Comparison of ENCODE assay signal across 16 cellular contexts in genomic region chr2:43240762-43241150, GRCh38. TPM values are rescaled to one million over a fixed set of nuclear protein-coding genes. Genes with fewer than 3 reads are reported as not detected.
DNase-seq lines count a peak whose midpoint lies in the region; ATAC-seq, FAIRE-seq and TF ChIP-seq lines count a peak whose summit lies in the region.
"Had no signal": no experiment of that assay in that cellular context is flagged by ENCODE, and none has a peak within 500 bp of the region (broad histone marks: within the 10 kb centered on the region; RNA-seq: fewer than 3 reads in every experiment).

No MANE protein-coding gene starts in this region.

- H3K36me3 ChIP-seq in GM12878 (ENCODE audit: control insufficient read depth in 2 of 2, insufficient read depth in 2 of 2, low read length in 1 of 2) (no peaks in the 10 kb centered on the region; a peak in 2 of 4 replicates), thyroid gland (no peaks in the 10 kb centered on the region)
- no peaks in the 10 kb centered on the region for H3K36me3 ChIP-seq in effector memory CD4-positive, alpha-beta T cell (ENCODE audit: control insufficient read depth, insufficient read depth, low read length)

- CTCF ChIA-PET in GM12878 (lab: Yijun Ruan, JAX), result interaction anchor here (0.6 to 6.4 kb wide), 14 partner anchors 11 to 319 kb away, joined by 3 to 43 read pairs (median 3); no protein-coding TSS in a partner anchor

- peaks cover 7% of the 10 kb centered on the region for H3K4me1 Mint-ChIP-seq in activated naive CD8-positive, alpha-beta T cell treated with anti-CD3 and anti-CD28 coated beads for 36 hours
- H3K4me1 Mint-ChIP-seq in activated naive CD8-positive, alpha-beta T cell treated with anti-CD3 and anti-CD28 coated beads, Interleukin-2, amount 50 U/mL, for 24 hours, result peaks cover 15% of the 10 kb centered on the region
- peaks cover 27% of the 10 kb centered on the region for H3K4me1 Mint-ChIP-seq in memory B cell

- no peak overlapping the region for H3K9ac ChIP-seq in GM12878 (ENCODE audit: control insufficient read depth, insufficient read depth, low read length)

- TF ChIP-seq CTCF in GM12878 (IDR thresholded peaks at IDR 0.05 in 2 of 3, conservative IDR thresholded peaks at IDR 0.05 in 1 of 3; ENCODE audit: control insufficient read depth in 2 of 3, extremely low read depth in 1 of 3, insufficient read depth in 1 of 3, low read depth in 3 of 3, low read length in 3 of 3) (no peak), thyroid gland (IDR thresholded peaks at IDR 0.05) (peak in 1 of 6 experiments; percentile 0)

- TF ChIP-seq EP300 in GM12878 (IDR thresholded peaks at IDR 0.05; ENCODE audit: borderline replicate concordance in 1 of 2, control insufficient read depth in 1 of 2, low read depth in 2 of 2, low read length in 2 of 2), result no peak

- H3K27me3 Mint-ChIP-seq in activated naive CD8-positive, alpha-beta T cell treated with anti-CD3 and anti-CD28 coated beads for 36 hours, result no peaks in the 10 kb centered on the region
- no peaks in the 10 kb centered on the region for H3K27me3 Mint-ChIP-seq in activated naive CD8-positive, alpha-beta T cell treated with anti-CD3 and anti-CD28 coated beads, Interleukin-2, amount 50 U/mL, for 24 hours
- no peaks in the 10 kb centered on the region for H3K27me3 Mint-ChIP-seq in memory B cell
- H3K27me3 Mint-ChIP-seq: stimulated activated naive CD8-positive, alpha-beta T cell treated with anti-CD3 and anti-CD28 coated beads, Interleukin-15, amount 100 ng/mL, for 72 hours had no signal

- no peaks in the 10 kb centered on the region for H3K79me2 ChIP-seq in GM12878 (ENCODE audit: control insufficient read depth, insufficient read depth, low read length)

- H4K20me1 ChIP-seq in GM12878 (ENCODE audit: control insufficient read depth, insufficient read depth), result no peaks in the 10 kb centered on the region

- peak overlapping the region; percentile 71 for H3K4me2 ChIP-seq in GM12878 (ENCODE audit: control insufficient read depth, insufficient read depth)

- TF ChIP-seq RAD21 in GM12878 (IDR thresholded peaks at IDR 0.05; ENCODE audit: insufficient read depth, low read depth, low read length), result no peak

- FAIRE-seq in GM12878 (lab: Jason Lieb, UNC), result no peak
- FAIRE-seq: H1 had no signal

- SMC1A ChIA-PET in GM12878 (lab: Charles Lee; ENCODE audit: uncharacterized antibody, unreplicated experiment), result interaction anchor here (0.6 to 3.9 kb wide), 15 partner anchors 12 to 296 kb away, joined by 3 to 29 read pairs (median 4); no protein-coding TSS in a partner anchor

- TF ChIP-seq POLR2A in GM12878 (IDR thresholded peaks at IDR 0.05; ENCODE audit: low read depth, low read length) (no peak), thyroid gland (IDR thresholded peaks at IDR 0.05) (no peak)

- DNase-seq in activated naive CD8-positive, alpha-beta T cell treated with anti-CD3 and anti-CD28 coated beads for 36 hours, result no peak
- DNase-seq in activated naive CD8-positive, alpha-beta T cell treated with anti-CD3 and anti-CD28 coated beads, Interleukin-2, amount 50 U/mL, for 24 hours, result no peak
- DNase-seq in GM12878 (ENCODE audit: low read depth, low spot score), result no peak
- DNase-seq in memory B cell (ENCODE audit: low spot score in 2 of 2), result no peak
- peak in 1 of 2 donors; percentile 26 for DNase-seq in thyroid gland
- no peak for DNase-seq in effector memory CD4-positive, alpha-beta T cell
- DNase-seq: activated naive CD4-positive, alpha-beta T cell treated with anti-CD3 and anti-CD28 coated beads, Interleukin-2, amount 50 U/mL, for 16 hours; COR-L47; GF-D8; NCI-H2029; NCI-H748 treated with DMSO at 0.1 percent for 48 hours; nephron progenitor cell; stimulated activated naive CD8-positive, alpha-beta T cell treated with anti-CD3 and anti-CD28 coated beads, Interleukin-15, amount 100 ng/mL, for 72 hours had no signal

- H2AFZ ChIP-seq in GM12878 (ENCODE audit: control insufficient read depth, low read depth, low read length), result peak overlapping the region; percentile 66; the same call in 1 of the 2 replicates

- in situ Hi-C loops in GM12878 (cut with MboI), result no loop called here

- POLR2A ChIA-PET in GM12878 (lab: Charles Lee), result interaction anchor here (1.0 kb wide), 2 partner anchors 17 to 53 kb away, joined by 3 to 4 read pairs; no protein-coding TSS in a partner anchor

- peak overlapping the region; percentile 70 for H3K27ac ChIP-seq in GM12878 (ENCODE audit: control insufficient read depth, insufficient read depth)
- peak overlapping the region in 2 of 3 donors; percentile 26 to 33 for H3K27ac ChIP-seq in thyroid gland
- H3K27ac ChIP-seq in effector memory CD4-positive, alpha-beta T cell (ENCODE audit: insufficient read depth, low read length, poor library complexity, severe bottlenecking), result no peak overlapping the region

- no peaks in the 10 kb centered on the region for H3K9me3 ChIP-seq in GM12878 (replicated peaks; ENCODE audit: control insufficient read depth, insufficient read depth, low read length)
- no peaks in the 10 kb centered on the region for H3K9me3 ChIP-seq in thyroid gland
- no peaks in the 10 kb centered on the region for H3K9me3 ChIP-seq in effector memory CD4-positive, alpha-beta T cell (ENCODE audit: control insufficient read depth, low read length)

- H3K9me3 Mint-ChIP-seq in activated naive CD8-positive, alpha-beta T cell treated with anti-CD3 and anti-CD28 coated beads for 36 hours, result no peaks in the 10 kb centered on the region
- H3K9me3 Mint-ChIP-seq in activated naive CD8-positive, alpha-beta T cell treated with anti-CD3 and anti-CD28 coated beads, Interleukin-2, amount 50 U/mL, for 24 hours, result no peaks in the 10 kb centered on the region
- no peaks in the 10 kb centered on the region for H3K9me3 Mint-ChIP-seq in memory B cell
- H3K9me3 Mint-ChIP-seq: nephron progenitor cell; stimulated activated naive CD8-positive, alpha-beta T cell treated with anti-CD3 and anti-CD28 coated beads, Interleukin-15, amount 100 ng/mL, for 72 hours had no signal

- ATAC-seq in activated naive CD8-positive, alpha-beta T cell treated with anti-CD3 and anti-CD28 coated beads, Interleukin-2, amount 50 U/mL, for 24 hours, result no peak
- ATAC-seq in GM12878, result peak; percentile 34
- ATAC-seq in memory B cell (ENCODE audit: low read depth), result no peak
- ATAC-seq in GM18858 (IDR thresholded peaks at IDR 0.05; ENCODE audit: unreplicated experiment), result no peak
- no peak for ATAC-seq in HG03460 (IDR thresholded peaks at IDR 0.05; ENCODE audit: unreplicated experiment)
- ATAC-seq: stimulated activated naive CD8-positive, alpha-beta T cell treated with anti-CD3 and anti-CD28 coated beads, Interleukin-15, amount 100 ng/mL, for 72 hours had no signal

- no peak overlapping the region for H3K4me3 Mint-ChIP-seq in activated naive CD8-positive, alpha-beta T cell treated with anti-CD3 and anti-CD28 coated beads for 36 hours
- H3K4me3 Mint-ChIP-seq in activated naive CD8-positive, alpha-beta T cell treated with anti-CD3 and anti-CD28 coated beads, Interleukin-2, amount 50 U/mL, for 24 hours, result no peak overlapping the region
- peak overlapping the region; percentile 21 for H3K4me3 Mint-ChIP-seq in memory B cell
- H3K4me3 Mint-ChIP-seq: nephron progenitor cell; stimulated activated naive CD8-positive, alpha-beta T cell treated with anti-CD3 and anti-CD28 coated beads, Interleukin-15, amount 100 ng/mL, for 72 hours had no signal

- RAD21 ChIA-PET in GM12878 (lab: Charles Lee; ENCODE audit: unreplicated experiment), result interaction anchor here (0.5 to 3.2 kb wide), 16 partner anchors 12 to 381 kb away, joined by 3 to 19 read pairs (median 3); partner anchors contain the start of gene ZFP36L2

- H3K4me1 ChIP-seq in GM12878 (ENCODE audit: control insufficient read depth, insufficient read depth, low read length) (peaks cover 17% of the 10 kb centered on the region), thyroid gland (peaks cover 28 to 43% of the 10 kb centered on the region in 2 donors)
- H3K4me1 ChIP-seq in effector memory CD4-positive, alpha-beta T cell (ENCODE audit: control insufficient read depth, insufficient read depth, low read length, poor library complexity, severe bottlenecking), result no peaks in the 10 kb centered on the region

- H3K36me3 Mint-ChIP-seq in activated naive CD8-positive, alpha-beta T cell treated with anti-CD3 and anti-CD28 coated beads for 36 hours, result peaks cover 6% of the 10 kb centered on the region
- peaks cover 7% of the 10 kb centered on the region for H3K36me3 Mint-ChIP-seq in activated naive CD8-positive, alpha-beta T cell treated with anti-CD3 and anti-CD28 coated beads, Interleukin-2, amount 50 U/mL, for 24 hours (ENCODE audit: low read depth)
- peaks cover 6% of the 10 kb centered on the region for H3K36me3 Mint-ChIP-seq in memory B cell

- intact Hi-C loops in GM12878 (cut with micrococcal nuclease; ENCODE audit: unreplicated experiment) (no loop called here), thyroid gland (cut with DNase I) (no loop called here)

- BruUV-seq in GM12878 (replicated peaks; lab: Mats Ljungman, UMichigan), result no TSS peak

- H3K27ac Mint-ChIP-seq in activated naive CD8-positive, alpha-beta T cell treated with anti-CD3 and anti-CD28 coated beads for 36 hours, result peak overlapping the region; percentile 13
- no peak overlapping the region for H3K27ac Mint-ChIP-seq in activated naive CD8-positive, alpha-beta T cell treated with anti-CD3 and anti-CD28 coated beads, Interleukin-2, amount 50 U/mL, for 24 hours
- peak overlapping the region; percentile 90 for H3K27ac Mint-ChIP-seq in memory B cell
- H3K27ac Mint-ChIP-seq: nephron progenitor cell; stimulated activated naive CD8-positive, alpha-beta T cell treated with anti-CD3 and anti-CD28 coated beads, Interleukin-15, amount 100 ng/mL, for 72 hours had no signal

- 70% methylated on average over 5 of the region's 5 CpGs for WGBS in GM12878 (ENCODE audit: insufficient coverage, insufficient replicate concordance, low lambda C conversion rate, missing lambda C conversion rate)
- 87 to 88% methylated on average over 5 of the region's 5 CpGs for WGBS in thyroid gland, 2 donors

- H3K27me3 ChIP-seq in GM12878 (replicated peaks in 1 of 2; ENCODE audit: control insufficient read depth in 2 of 2, insufficient read depth in 2 of 2, low read length in 1 of 2), result no peaks in the 10 kb centered on the region
- no peaks in the 10 kb centered on the region for H3K27me3 ChIP-seq in thyroid gland
- H3K27me3 ChIP-seq in effector memory CD4-positive, alpha-beta T cell (replicated peaks; ENCODE audit: control insufficient read depth, insufficient read depth, low read length, poor library complexity, severe bottlenecking), result no peaks in the 10 kb centered on the region

- H3K4me3 ChIP-seq in GM12878, result no peak overlapping the region
- H3K4me3 ChIP-seq in thyroid gland (replicated peaks in 1 of 3), result no peak overlapping the region
- H3K4me3 ChIP-seq in effector memory CD4-positive, alpha-beta T cell (ENCODE audit: insufficient read depth, low read depth, low read length, poor library complexity, severe bottlenecking), result no peak overlapping the region

RNA-seq across cellular contexts. Expression of gene ZFP36L2, which starts 14.3 kb away (rescaled TPM):
- total RNA-seq in activated naive CD8-positive, alpha-beta T cell treated with anti-CD3 and anti-CD28 coated beads for 36 hours, result 10 to 100 TPM; 58.2 to 58.4 TPM
- total RNA-seq in GM12878 (2013; cell fraction: nucleolus; rRNA removed), result 8.2 and 9.1 TPM in 2 replicates
- total RNA-seq in GM12878 (2014; rRNA removed) (3.9 and 4.9 TPM in 2 replicates), GM12878 (2014; rRNA removed; fragmentation: Illumina TruSeq; extraction: Trizol) (4.0 and 4.3 TPM in 2 replicates), GM12878 (2021) (58.0 and 64.9 TPM in 2 replicates), thyroid gland (100 to 1,000 TPM; 146 to 287 (median 172) TPM)
- polyA plus RNA-seq in GM12878 (2011; ENCODE audit: low read depth), result 14.3 TPM
- polyA plus RNA-seq in GM12878 (2011; rRNA removed) (12.8 and 16.0 TPM in 2 replicates), GM12878 (2014; fragmentation: Illumina TruSeq; extraction: Trizol) (17.4 and 22.0 TPM in 2 replicates), GM12878 (2014; fragmentation: Nextera tagmentation; extraction: Ambion mirVana) (10 to 100 TPM; 25.5 to 43.3 TPM), GM12878 (2014; rRNA removed) (21.7 and 28.8 TPM in 2 replicates), GM12878 (2016; fragmentation: Nextera tagmentation; extraction: Ambion mirVana) (10 to 100 TPM in 1 of 2 experiments, 1 to 10 TPM in 1; 8.8 to 54.6 TPM)
- polyA plus RNA-seq in GM12878 (2011; cell fraction: cytosol; rRNA removed), result 7.2 TPM in 2 replicates
- 16.1 and 27.5 TPM in 2 replicates for polyA plus RNA-seq in GM12878 (2011; cell fraction: nucleus; rRNA removed)
- polyA plus RNA-seq in GM12878 (2012), result 30.3 and 31.6 TPM in 2 replicates
- 4.1 and 5.2 TPM in 2 replicates for polyA minus RNA-seq in GM12878 (2011; rRNA and poly(A)+ RNA removed)
- polyA minus RNA-seq in GM12878 (2011; cell fraction: cytosol; rRNA and poly(A)+ RNA removed), result 21.9 and 27.0 TPM in 2 replicates
- polyA minus RNA-seq in GM12878 (2011; cell fraction: nucleus; rRNA and poly(A)+ RNA removed), result 9.4 and 21.8 TPM in 2 replicates
